26 cellular contexts compared by ENCODE assay signal in the genomic region with DNA sequence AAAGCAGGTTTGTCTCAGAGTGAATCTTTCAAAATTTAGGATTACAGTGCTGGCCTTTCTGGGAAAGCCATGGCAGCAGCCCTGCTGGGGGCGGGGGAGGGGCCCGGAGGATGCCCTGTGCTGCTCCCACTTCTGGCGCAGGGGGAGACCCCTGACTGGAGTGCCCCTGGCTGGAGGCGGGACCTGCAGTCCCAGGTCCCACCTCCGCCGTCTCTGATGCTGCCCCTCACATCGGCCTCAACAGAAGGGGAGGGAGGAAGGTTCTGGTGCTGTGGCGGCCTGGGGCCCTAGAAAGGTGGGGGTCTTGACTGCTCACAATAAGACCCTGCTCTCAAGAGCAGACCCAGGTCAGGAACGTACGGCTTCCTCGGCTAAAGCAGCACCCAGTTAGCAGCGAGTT.
DNase-seq lines count a peak whose midpoint lies in the region; ATAC-seq and TF ChIP-seq lines count a peak whose summit lies in the region.
"Had no signal": no experiment of that assay in that cellular context is flagged by ENCODE, and none has a peak within 500 bp of the region (broad histone marks: within the 10 kb centered on the region; RNA-seq: fewer than 3 reads in every experiment).

No MANE protein-coding gene starts in this region.

- H3K36me3 ChIP-seq in GM23338 (ENCODE audit: insufficient read depth): no peaks in the 10 kb centered on the region
- H3K36me3 ChIP-seq in neuronal stem cell (replicated peaks in 1 of 2; ENCODE audit: control insufficient read depth in 2 of 2, insufficient read depth in 2 of 2, low read length in 2 of 2): peaks cover 13 to 41% of the 10 kb centered on the region in 2 donors
- peaks cover 0 to 2% of the 10 kb centered on the region in 2 experiments for H3K36me3 ChIP-seq in trophoblast cell (ENCODE audit: control insufficient read depth in 1 of 2, insufficient read depth in 2 of 2, low read length in 2 of 2)

- H3K23ac ChIP-seq in neuronal stem cell (ENCODE audit: low read depth, low read length, poor library complexity) (peak overlapping the region; percentile 49), trophoblast cell (ENCODE audit: low read length) (no peak overlapping the region)

- H3K4me3 ChIP-seq in GM23338: no peak overlapping the region
- H3K4me3 ChIP-seq in neuronal stem cell (ENCODE audit: low read length in 2 of 2): no peak overlapping the region
- no peak overlapping the region for H3K4me3 ChIP-seq in trophoblast cell (ENCODE audit: low read depth, low read length)
- H3K4me3 ChIP-seq: BLaER1, GM12878 had no signal

- no peak overlapping the region for H3K14ac ChIP-seq in neuronal stem cell (ENCODE audit: low read length)
- no peak overlapping the region for H3K14ac ChIP-seq in trophoblast cell (ENCODE audit: low read length)

- H3K9ac ChIP-seq in neuronal stem cell (ENCODE audit: low read depth, low read length, poor library complexity): no peak overlapping the region
- no peak overlapping the region for H3K9ac ChIP-seq in trophoblast cell (ENCODE audit: low read length)
- H3K9ac ChIP-seq: BLaER1 had no signal

- H2AK5ac ChIP-seq in neuronal stem cell (ENCODE audit: low read depth, low read length): no peak overlapping the region
- H2AK5ac ChIP-seq in trophoblast cell (ENCODE audit: low read length): no peak overlapping the region

- H4K12ac ChIP-seq in trophoblast cell (ENCODE audit: low read depth, low read length): no peak overlapping the region

- H3K4me1 ChIP-seq in GM23338 (ENCODE audit: insufficient read depth) (no peaks in the 10 kb centered on the region), neuronal stem cell (ENCODE audit: control insufficient read depth in 2 of 2, insufficient read depth in 1 of 2, low read depth in 1 of 2, low read length in 2 of 2) (peaks cover 0 to 11% of the 10 kb centered on the region in 2 donors), trophoblast cell (ENCODE audit: control insufficient read depth in 1 of 2, insufficient read depth in 2 of 2, low read length in 2 of 2) (no peaks in the 10 kb centered on the region)
- H3K4me1 ChIP-seq: BE2C had no signal

- H3K79me1 ChIP-seq in neuronal stem cell (ENCODE audit: low read depth, low read length): peaks cover 5% of the 10 kb centered on the region
- H3K79me1 ChIP-seq in trophoblast cell (ENCODE audit: low read length): no peaks in the 10 kb centered on the region

- H3K9me3 Mint-ChIP-seq in GM23338 (no peaks in the 10 kb centered on the region), WTC11 (no peaks in the 10 kb centered on the region), osteocyte (ENCODE audit: unreplicated experiment) (no peaks in the 10 kb centered on the region)
- H3K9me3 Mint-ChIP-seq: CD14-positive monocyte; CD4-positive, CD25-positive, alpha-beta regulatory T cell; CD8-positive, alpha-beta memory T cell had no signal

- H3K4me2 ChIP-seq in GM23338 (no peak overlapping the region), neuronal stem cell (ENCODE audit: insufficient read depth, low read length, poor library complexity, severe bottlenecking) (no peak overlapping the region), trophoblast cell (ENCODE audit: low read length) (no peak overlapping the region)

- H3K79me2 ChIP-seq in GM23338 (replicated peaks; ENCODE audit: insufficient read depth): no peaks in the 10 kb centered on the region
- H3K79me2 ChIP-seq in trophoblast cell (ENCODE audit: control insufficient read depth, insufficient read depth, low read length, poor library complexity): no peaks in the 10 kb centered on the region

- H3K4me3 Mint-ChIP-seq in GM23338: no peak overlapping the region
- no peak overlapping the region for H3K4me3 Mint-ChIP-seq in WTC11
- no peak overlapping the region for H3K4me3 Mint-ChIP-seq in osteocyte (ENCODE audit: unreplicated experiment)
- H3K4me3 Mint-ChIP-seq: CD14-positive monocyte; CD4-positive, alpha-beta memory T cell; CD4-positive, CD25-positive, alpha-beta regulatory T cell; CD8-positive, alpha-beta memory T cell had no signal

- H3K27me3 ChIP-seq in GM23338 (ENCODE audit: insufficient read depth): no peaks in the 10 kb centered on the region
- H3K27me3 ChIP-seq in neuronal stem cell (ENCODE audit: control insufficient read depth in 3 of 3, insufficient read depth in 3 of 3, low read depth in 1 of 3, low read length in 3 of 3): peaks cover 0 to 4% (median 0%) of the 10 kb centered on the region in 3 experiments
- no peaks in the 10 kb centered on the region for H3K27me3 ChIP-seq in trophoblast cell (ENCODE audit: insufficient read depth, low read length)
- H3K27me3 ChIP-seq: BE2C, BLaER1 had no signal

- TF ChIP-seq CTCF in GM23338 (conservative IDR thresholded peaks at IDR 0.05; ENCODE audit: low read depth in 2 of 2): no peak
- TF ChIP-seq CTCF in WTC11 (IDR thresholded peaks at IDR 0.05): no peak
- no peak for TF ChIP-seq CTCF in osteocyte (IDR thresholded peaks at IDR 0.05)

- DNase-seq in GM23338 (ENCODE audit: low spot score): no peak
- DNase-seq in WTC11 (ENCODE audit: low spot score): no peak
- DNase-seq in iPS-NIHi11 (ENCODE audit: low spot score): peak; percentile 54
- no peak for DNase-seq in neuronal stem cell (ENCODE audit: low spot score)
- DNase-seq in activated CD4-positive, alpha-beta T cell treated with anti-CD3 and anti-CD28 coated beads, Interleukin-2, amount 50 U/mL, for 4 hours: no peak
- DNase-seq in osteocyte (ENCODE audit: extremely low spot score, unreplicated experiment): no peak
- DNase-seq in Kasumi-1 (lab: John Stamatoyannopoulos, UW): no peak
- DNase-seq in trophoblast cell: no peak
- DNase-seq: 8988T; ACHN; BE2C; C1 segment of cervical spinal cord; CD4-positive, alpha-beta memory T cell; CD4-positive, CD25-positive, alpha-beta regulatory T cell; CD8-positive, alpha-beta memory T cell; COR-L47; DMS 273 treated with DMSO at 0.1 percent for 48 hours; DMS153; DMS53; DMS79; DND-41; EL; GDM1 had no signal

- H3K4me1 Mint-ChIP-seq in GM23338: no peaks in the 10 kb centered on the region; the same call in 1 of the 3 replicates
- 0 out of 2 replicates have a peak, but pooled peaks cover 3% of the 10 kb centered on the region for H3K4me1 Mint-ChIP-seq in WTC11
- peaks cover 8% of the 10 kb centered on the region for H3K4me1 Mint-ChIP-seq in osteocyte (ENCODE audit: unreplicated experiment)
- H3K4me1 Mint-ChIP-seq: CD14-positive monocyte; CD4-positive, CD25-positive, alpha-beta regulatory T cell had no signal

- H3K9me2 ChIP-seq in GM23338 (ENCODE audit: insufficient read depth): no peaks in the 10 kb centered on the region

- POLR2A ChIA-PET in WTC11 (lab: Charles Lee): no interaction called here

- H2AFZ ChIP-seq in GM23338: no peak overlapping the region
- no peak overlapping the region for H2AFZ ChIP-seq in neuronal stem cell (ENCODE audit: low read length)
- no peak overlapping the region for H2AFZ ChIP-seq in trophoblast cell (ENCODE audit: insufficient read depth, low read length, poor library complexity)

- peak overlapping the region; percentile 77; the same call in 1 of the 2 replicates for H3K27ac Mint-ChIP-seq in GM23338
- no peak overlapping the region for H3K27ac Mint-ChIP-seq in WTC11
- H3K27ac Mint-ChIP-seq in osteocyte (ENCODE audit: unreplicated experiment): no peak overlapping the region
- H3K27ac Mint-ChIP-seq: CD4-positive, alpha-beta memory T cell; CD4-positive, CD25-positive, alpha-beta regulatory T cell; CD8-positive, alpha-beta memory T cell had no signal

- whole genome bisulfite sequencing in neuronal stem cell (ENCODE audit: extremely low coverage in 2 of 2, insufficient read length in 2 of 2, insufficient replicate concordance in 1 of 2), 2 donors: no CpG with 5 or more reads among the region's 12 CpGs
- no CpG with 5 or more reads among the region's 12 CpGs for WGBS in trophoblast cell (ENCODE audit: extremely low coverage, insufficient coverage, insufficient read length)

- no peak overlapping the region for H3K27ac ChIP-seq in GM23338 (ENCODE audit: low read depth)
- H3K27ac ChIP-seq in neuronal stem cell (replicated peaks; ENCODE audit: low read length): no peak overlapping the region
- H3K27ac ChIP-seq in trophoblast cell (ENCODE audit: low read depth, low read length): no peak overlapping the region
- H3K27ac ChIP-seq: BLaER1 had no signal

- H4K91ac ChIP-seq in neuronal stem cell (ENCODE audit: low read depth, low read length, poor library complexity) (no peak overlapping the region), trophoblast cell (ENCODE audit: low read depth, low read length) (no peak overlapping the region)

- H3K27me3 Mint-ChIP-seq in GM23338 (ENCODE audit: insufficient read depth, low read depth, poor library complexity) (peaks cover 6% of the 10 kb centered on the region), WTC11 (ENCODE audit: low read depth) (no peaks in the 10 kb centered on the region), osteocyte (ENCODE audit: unreplicated experiment) (no peaks in the 10 kb centered on the region)
- H3K27me3 Mint-ChIP-seq: CD4-positive, alpha-beta memory T cell; CD4-positive, CD25-positive, alpha-beta regulatory T cell had no signal

- H3K36me3 Mint-ChIP-seq in GM23338 (ENCODE audit: low read depth): peaks cover 15% of the 10 kb centered on the region; the same call in 2 of the 3 replicates
- H3K36me3 Mint-ChIP-seq in WTC11: peaks cover 8% of the 10 kb centered on the region; the same call in 1 of the 2 replicates
- peaks cover 11% of the 10 kb centered on the region for H3K36me3 Mint-ChIP-seq in osteocyte (ENCODE audit: unreplicated experiment)

- H3K4ac ChIP-seq in neuronal stem cell (ENCODE audit: low read length) (no peak overlapping the region), trophoblast cell (ENCODE audit: low read depth, low read length) (no peak overlapping the region)

- peak overlapping the region; percentile 29 for H3K18ac ChIP-seq in neuronal stem cell (ENCODE audit: low read length)
- no peak overlapping the region for H3K18ac ChIP-seq in trophoblast cell (ENCODE audit: low read length)

- H3K9me3 ChIP-seq in neuronal stem cell (replicated peaks in 1 of 2; ENCODE audit: control insufficient read depth in 2 of 2, insufficient read depth in 1 of 2, low read depth in 1 of 2, low read length in 2 of 2): peaks cover 0 to 6% of the 10 kb centered on the region in 2 donors
- peaks cover 6% of the 10 kb centered on the region for H3K9me3 ChIP-seq in trophoblast cell (ENCODE audit: insufficient read depth, low read depth, low read length)
- H3K9me3 ChIP-seq: BE2C, BLaER1 had no signal

- H2BK5ac ChIP-seq in neuronal stem cell (ENCODE audit: low read length) (no peak overlapping the region), trophoblast cell (ENCODE audit: low read depth, low read length, poor library complexity) (no peak overlapping the region)

- CTCF ChIA-PET in WTC11 (lab: Charles Lee): no interaction called here

- no peak overlapping the region for H2BK15ac ChIP-seq in neuronal stem cell (ENCODE audit: low read length)

- peak; percentile 41 for ATAC-seq in GM23338
- ATAC-seq in WTC11: peak; percentile 58
- ATAC-seq: GM12878 had no signal

- H2BK12ac ChIP-seq in neuronal stem cell (ENCODE audit: low read length): no peak overlapping the region
- H2BK12ac ChIP-seq in trophoblast cell (ENCODE audit: low read length): no peak overlapping the region

- H4K8ac ChIP-seq in neuronal stem cell (ENCODE audit: low read depth, low read length) (no peak overlapping the region), trophoblast cell (ENCODE audit: low read depth, low read length) (no peak overlapping the region)

- H3F3A ChIP-seq in GM23338 (replicated peaks; ENCODE audit: low read depth): no peaks in the 10 kb centered on the region

- H2BK120ac ChIP-seq in neuronal stem cell (ENCODE audit: low read depth, low read length): no peak overlapping the region
- H2BK120ac ChIP-seq in trophoblast cell (ENCODE audit: insufficient read depth, low read length, poor library complexity): no peak overlapping the region

- no peaks in the 10 kb centered on the region for H4K20me1 ChIP-seq in GM23338 (replicated peaks; ENCODE audit: insufficient read depth)
